In the genomic region with DNA sequence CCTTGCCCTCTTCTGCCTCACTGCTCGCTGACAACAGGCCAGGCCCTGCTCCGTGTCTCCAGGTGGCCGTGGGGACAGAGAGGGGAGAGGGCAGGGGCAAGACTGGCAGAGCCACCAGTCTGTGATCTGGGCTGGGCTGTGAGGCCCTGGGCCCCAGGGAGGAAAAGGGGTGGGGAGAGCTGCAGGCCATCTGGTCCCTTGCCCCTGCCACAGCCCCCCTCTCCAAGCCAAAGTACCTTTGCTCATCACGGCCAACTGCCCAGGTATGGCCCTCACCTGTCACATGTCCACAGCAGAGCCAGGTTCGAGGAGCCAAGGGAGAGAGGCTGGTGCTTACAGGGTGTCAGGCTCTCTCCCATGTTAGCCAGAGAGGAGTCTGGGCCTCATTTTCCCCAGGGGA, we compare ENCODE assay signal across 23 cellular contexts.
"Had no signal": no experiment of that assay in that cellular context is flagged by ENCODE, and none has a peak within 500 bp of the region (broad histone marks: within the 10 kb centered on the region; RNA-seq: fewer than 3 reads in every experiment).

No MANE protein-coding gene starts in this region.

- H3K4me3 Mint-ChIP-seq: effector memory CD8-positive, alpha-beta T cell; immature natural killer cell; nephron; type B pancreatic cell had no signal

- H3K36me3 ChIP-seq: lower lobe of right lung, neutrophil, pancreas, right lobe of liver, tibial artery had no signal

- ATAC-seq: effector memory CD8-positive, alpha-beta T cell; left colon; left ventricle myocardium superior; lower lobe of right lung; pancreas; right lobe of liver had no signal

- H3K9me3 ChIP-seq: lower lobe of right lung, neutrophil, pancreas, right lobe of liver, testis had no signal

- H3K36me3 Mint-ChIP-seq: immature natural killer cell, type B pancreatic cell had no signal

- H3K9me3 Mint-ChIP-seq: effector memory CD8-positive, alpha-beta T cell; immature natural killer cell; type B pancreatic cell had no signal

- H3K4me1 Mint-ChIP-seq: immature natural killer cell had no signal

- H3K4me3 ChIP-seq: lower lobe of right lung, pancreas, right lobe of liver, testis, tibial artery had no signal

- DNase-seq: cortex of kidney; effector memory CD8-positive, alpha-beta T cell; hypothalamus; immature natural killer cell; islet precursor cell; kidney glomerular epithelial cell; left colon; left ventricle myocardium superior; lower lobe of right lung; pancreas; right lobe of liver; small intestine; stimulated activated CD4-positive, alpha-beta T cell treated with anti-CD3 and anti-CD28 coated beads, Interleukin-12 subunit alpha, Interleukin-12 subunit beta, amount 100 ng/mL, for 4 hours; stimulated activated CD4-positive, alpha-beta T cell treated with anti-CD3 and anti-CD28 coated beads, Interleukin-1b, Interleukin-23, amount 100 ng/mL, for 48 hours; stimulated activated CD4-positive, alpha-beta T cell treated with anti-CD3 and anti-CD28 coated beads, Interleukin-4, amount 100 ng/mL, for 1 hour; stimulated activated CD8-positive, alpha-beta memory T cell treated with anti-CD3 and anti-CD28 coated beads, Interleukin-4, amount 100 ng/mL, for 48 hours; stimulated activated naive CD4-positive, alpha-beta T cell; testis; tibial artery had no signal

- H3K27ac ChIP-seq: lower lobe of right lung, neutrophil, pancreas, right lobe of liver, testis, tibial artery had no signal

- H3K4me1 ChIP-seq: lower lobe of right lung, pancreas, right lobe of liver, testis, tibial artery had no signal

- H3K27ac Mint-ChIP-seq: effector memory CD8-positive, alpha-beta T cell; immature natural killer cell; progenitor cell of endocrine pancreas; type B pancreatic cell had no signal

- H3K27me3 ChIP-seq: pancreas, right lobe of liver, testis had no signal
